ENCODE assay signal across 8 cellular contexts in the genomic region with DNA sequence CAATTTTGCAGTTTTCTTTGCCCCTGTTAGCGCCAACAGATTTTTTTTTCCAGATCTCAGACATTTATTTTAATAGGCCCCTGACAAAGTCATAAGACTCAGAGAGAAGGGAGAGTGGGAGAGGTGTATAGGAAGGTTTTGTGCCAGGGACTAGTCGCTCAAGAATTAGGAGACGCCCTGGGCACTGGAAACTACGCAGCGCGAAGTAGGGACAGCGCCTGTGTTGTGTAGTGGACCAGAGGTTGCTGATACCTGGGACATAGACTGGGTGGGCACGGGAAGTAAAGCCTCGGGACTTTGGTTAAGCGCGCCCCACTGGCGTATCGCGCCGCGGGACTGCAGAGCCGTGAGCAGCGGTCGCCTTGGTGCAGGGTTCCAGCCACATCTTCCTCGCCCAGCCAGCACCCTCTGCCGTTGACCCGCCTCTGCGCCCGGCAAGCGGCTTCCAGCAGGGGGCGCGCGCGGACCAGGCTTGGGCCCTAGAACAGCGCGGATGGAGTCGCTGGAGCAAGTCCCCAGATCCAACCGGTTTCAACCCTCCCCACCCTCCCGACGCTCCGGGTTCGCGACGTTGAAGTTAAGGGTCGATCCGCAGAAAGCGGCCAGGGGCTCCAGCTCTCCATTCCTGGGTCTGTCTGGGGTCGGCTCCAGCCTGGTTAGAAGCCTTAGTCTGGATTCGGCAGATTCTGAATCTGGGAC. TPM values are rescaled to one million over a fixed set of nuclear protein-coding genes. Genes with fewer than 3 reads are reported as not detected.
DNase-seq lines count a peak whose midpoint lies in the region; ATAC-seq, FAIRE-seq and TF ChIP-seq lines count a peak whose summit lies in the region.

No MANE protein-coding gene starts in this region.

- H3K9me3 ChIP-seq in BLaER1 treated with 17β-estradiol and CSF1 and Interleukin-3, amounts not matched to agents 10 nM and 100 nM (replicated peaks in 1 of 11) = peaks cover 0 to 9% (median 2%) of the 10 kb centered on the region in 11 experiments; a peak in 9 of 22 replicates
- no peaks in the 10 kb centered on the region for H3K9me3 ChIP-seq in keratinocyte (ENCODE audit: control insufficient read depth, low read depth, low read length)

- peak; percentile 57 to 100 (median 98) for TF ChIP-seq CTCF in keratinocyte (optimal IDR thresholded peaks at IDR 0.05 in 1 of 3, IDR thresholded peaks at IDR 0.05 in 1 of 3, conservative IDR thresholded peaks at IDR 0.05 in 1 of 3; ENCODE audit: extremely low read depth in 1 of 3, insufficient read depth in 2 of 3, low read length in 3 of 3)

- FAIRE-seq in keratinocyte (lab: Jason Lieb, UNC) = no peak

- peaks cover 57 to 66% (median 60%) of the 10 kb centered on the region in 11 experiments for H3K27me3 ChIP-seq in BLaER1 treated with 17β-estradiol and CSF1 and Interleukin-3, amounts not matched to agents 10 nM and 100 nM
- peaks cover 56% of the 10 kb centered on the region for H3K27me3 ChIP-seq in H7 (ENCODE audit: control insufficient read depth, insufficient read depth, low read length)
- peaks cover 66% of the 10 kb centered on the region for H3K27me3 ChIP-seq in keratinocyte (ENCODE audit: control insufficient read depth, extremely low read depth, insufficient read depth, low read length)

- H2AFZ ChIP-seq in keratinocyte (ENCODE audit: control insufficient read depth, low read length) = no peak overlapping the region

- no peaks in the 10 kb centered on the region for H3K9me1 ChIP-seq in keratinocyte (ENCODE audit: control insufficient read depth, extremely low read depth, insufficient read depth, low read length)

- peak; percentile 91 to 95 for ATAC-seq in activated CD4-positive, CD25-positive, alpha-beta regulatory T cell treated with anti-CD3 and anti-CD28 coated beads, Interleukin-2, amount 50 U/mL, for 24 hours
- ATAC-seq in HG03378 (IDR thresholded peaks at IDR 0.05; ENCODE audit: unreplicated experiment) = no peak

- H3K4me1 ChIP-seq in BLaER1 treated with 17β-estradiol and CSF1 and Interleukin-3, amounts not matched to agents 10 nM and 100 nM = peaks cover 39 to 57% (median 45%) of the 10 kb centered on the region in 10 experiments
- H3K4me1 ChIP-seq in keratinocyte (ENCODE audit: control insufficient read depth, extremely low read depth, insufficient read depth, low read length) = peaks cover 5% of the 10 kb centered on the region

- peak overlapping the region in 2 of 11 experiments; percentile 35 to 55; a peak in 4 of 22 replicates for H3K9ac ChIP-seq in BLaER1 treated with 17β-estradiol and CSF1 and Interleukin-3, amounts not matched to agents 10 nM and 100 nM
- no peak overlapping the region for H3K9ac ChIP-seq in keratinocyte (ENCODE audit: control insufficient read depth, extremely low read depth, insufficient read depth, low read length)

- no peaks in the 10 kb centered on the region for H3K36me3 ChIP-seq in BLaER1 treated with 17β-estradiol and CSF1 and Interleukin-3, amounts not matched to agents 10 nM and 100 nM
- H3K36me3 ChIP-seq in H7 (replicated peaks; ENCODE audit: control insufficient read depth, insufficient read depth, low read length) (no peaks in the 10 kb centered on the region), keratinocyte (ENCODE audit: control insufficient read depth in 2 of 2, extremely low read depth in 1 of 2, insufficient read depth in 2 of 2, low read length in 2 of 2) (no peaks in the 10 kb centered on the region)

- peak overlapping the region; percentile 73 to 96 (median 87) for H3K4me2 ChIP-seq in BLaER1 treated with 17β-estradiol and CSF1 and Interleukin-3, amounts not matched to agents 10 nM and 100 nM
- peak overlapping the region; percentile 73 for H3K4me2 ChIP-seq in keratinocyte (ENCODE audit: control insufficient read depth, extremely low read depth, insufficient read depth, low read depth, low read length)

- peak overlapping the region; percentile 39 to 65 (median 50) for H3K4me3 ChIP-seq in BLaER1 treated with 17β-estradiol and CSF1 and Interleukin-3, amounts not matched to agents 10 nM and 100 nM
- H3K4me3 ChIP-seq in H7 (ENCODE audit: insufficient read depth, low read depth, low read length) (peak overlapping the region; percentile 56), keratinocyte (ENCODE audit: control insufficient read depth in 2 of 3, extremely low read depth in 1 of 3, insufficient read depth in 2 of 3, low read depth in 1 of 3, low read length in 3 of 3) (peak overlapping the region in 2 of 3 experiments; percentile 32 to 37)

- no peak overlapping the region for H3K27ac ChIP-seq in BLaER1 treated with 17β-estradiol and CSF1 and Interleukin-3, amounts not matched to agents 10 nM and 100 nM
- H3K27ac ChIP-seq in caudate nucleus (ENCODE audit: low read depth, low read length) (no peak overlapping the region), keratinocyte (ENCODE audit: control insufficient read depth, insufficient read depth, low read length) (no peak overlapping the region)

- no peaks in the 10 kb centered on the region for H3K79me2 ChIP-seq in keratinocyte (ENCODE audit: control insufficient read depth, insufficient read depth, low read length)

- DNase-seq in H7 (peak; percentile 95), NCI-H2227 (lab: John Stamatoyannopoulos, UW; ENCODE audit: unreplicated experiment) (peak; percentile 93), caudate nucleus (lab: John Stamatoyannopoulos, UW) (peak in 60 of 61 donors; percentile 1 to 91 (median 73)), keratinocyte (ENCODE audit: low read depth, low spot score) (peak; percentile 45)
- peak; percentile 81 to 87 (median 84) for DNase-seq in stimulated activated CD4-positive, alpha-beta T cell treated with anti-CD3 and anti-CD28 coated beads, Interleukin-12 subunit alpha, Interleukin-12 subunit beta, amount 100 ng/mL, for 48 hours (ENCODE audit: low read depth in 2 of 3, low spot score in 1 of 3)

- dilution Hi-C loops in keratinocyte (cut with MboI; ENCODE audit: extremely low pct_ligation_motif_present, low sequenced_read_pairs) = no loop called here

- peaks cover 0 to 45% (median 24%) of the 10 kb centered on the region in 11 experiments; a peak in 16 of 22 replicates for H4K20me1 ChIP-seq in BLaER1 treated with 17β-estradiol and CSF1 and Interleukin-3, amounts not matched to agents 10 nM and 100 nM
- peaks cover 3% of the 10 kb centered on the region for H4K20me1 ChIP-seq in keratinocyte (ENCODE audit: control insufficient read depth, extremely low read depth, insufficient read depth, low read length)

RNA-seq across cellular contexts. Expression of gene ISLR2, which starts 3.0 kb away (rescaled TPM):
- total RNA-seq in H7 (2014; rRNA removed; shearing (Covaris generic)) = 5.7 and 6.3 TPM in 2 replicates
- polyA plus RNA-seq in keratinocyte = not detected in 3 replicates
- polyA plus RNA-seq in keratinocyte (2011; ENCODE audit: low read depth) = not detected
- polyA plus RNA-seq in keratinocyte (2011; cell fraction: cytosol; rRNA removed) = not detected in 2 replicates
- polyA plus RNA-seq in keratinocyte (2011; cell fraction: nucleus; rRNA removed) = 0.03 TPM in 1 of 2 replicates, not detected in the other
- polyA plus RNA-seq in keratinocyte (2012; ENCODE audit: low replicate concordance) = not detected in 2 replicates
- polyA minus RNA-seq in keratinocyte = not detected in 3 replicates
- polyA minus RNA-seq in keratinocyte (2011; cell fraction: cytosol; rRNA and poly(A)+ RNA removed) = not detected
- polyA minus RNA-seq in keratinocyte (2011; cell fraction: nucleus; rRNA and poly(A)+ RNA removed) = not detected in 2 replicates

RNA-seq across cellular contexts. Expression of gene GOLGA6A, which starts 45.1 kb away (rescaled TPM):
- total RNA-seq in H7 (2014; rRNA removed; shearing (Covaris generic)) = 2.2 and 4.7 TPM in 2 replicates
- not detected in 3 replicates for polyA plus RNA-seq in keratinocyte
- polyA plus RNA-seq in keratinocyte (2011; ENCODE audit: low read depth) = not detected
- not detected in 2 replicates for polyA plus RNA-seq in keratinocyte (2011; cell fraction: cytosol; rRNA removed)
- not detected in 2 replicates for polyA plus RNA-seq in keratinocyte (2011; cell fraction: nucleus; rRNA removed)
- polyA plus RNA-seq in keratinocyte (2012; ENCODE audit: low replicate concordance) = 0.21 TPM in 1 of 2 replicates, not detected in the other
- not detected in 3 replicates for polyA minus RNA-seq in keratinocyte
- polyA minus RNA-seq in keratinocyte (2011; cell fraction: cytosol; rRNA and poly(A)+ RNA removed) = not detected
- polyA minus RNA-seq in keratinocyte (2011; cell fraction: nucleus; rRNA and poly(A)+ RNA removed) = not detected in 2 replicates

RNA-seq across cellular contexts. Expression of gene ISLR, which starts 46.1 kb away (rescaled TPM):
- 15.1 and 20.5 TPM in 2 replicates for total RNA-seq in H7 (2014; rRNA removed; shearing (Covaris generic))
- polyA plus RNA-seq in keratinocyte = not detected in 3 replicates
- polyA plus RNA-seq in keratinocyte (2011; ENCODE audit: low read depth) = not detected
- polyA plus RNA-seq in keratinocyte (2011; cell fraction: cytosol; rRNA removed) = not detected in 2 replicates
- polyA plus RNA-seq in keratinocyte (2011; cell fraction: nucleus; rRNA removed) = not detected in 2 replicates
- not detected in 2 replicates for polyA plus RNA-seq in keratinocyte (2012; ENCODE audit: low replicate concordance)
- not detected in 3 replicates for polyA minus RNA-seq in keratinocyte
- polyA minus RNA-seq in keratinocyte (2011; cell fraction: cytosol; rRNA and poly(A)+ RNA removed) = not detected
- polyA minus RNA-seq in keratinocyte (2011; cell fraction: nucleus; rRNA and poly(A)+ RNA removed) = not detected in 2 replicates

Comparison
In these comparisons a context has a peak if more than half of its experiments do, and no peak if none do; other contexts are left out.
1. DNase-seq: peak in every context shown above with its lines; median percentile 95 in H7; 93 in NCI-H2227; 84 in stimulated activated CD4-positive, alpha-beta T cell treated with anti-CD3 and anti-CD28 coated beads, Interleukin-12 subunit alpha, Interleukin-12 subunit beta, amount 100 ng/mL, for 48 hours; 73 in caudate nucleus; 45 in keratinocyte.